Comparison of ENCODE assay signal across 29 cellular contexts in genomic region chr6:99415446-99415845, GRCh38.
"Had no signal": no experiment of that assay in that cellular context is flagged by ENCODE, and none has a peak within 500 bp of the region (broad histone marks: within the 10 kb centered on the region; RNA-seq: fewer than 3 reads in every experiment).

No MANE protein-coding gene starts in this region.

- FAIRE-seq: bronchial epithelial cell, endometrium, frontal cortex, keratinocyte had no signal

- H3K27me3 ChIP-seq: colonic mucosa, esophagus squamous epithelium, right lobe of liver, uterus had no signal

- H3K27ac Mint-ChIP-seq: activated CD8-positive, alpha-beta memory T cell treated with anti-CD3 and anti-CD28 coated beads, Interleukin-2, amount 10 ng/mL, durations not matched to agents 7 days and 5 days; activated CD8-positive, alpha-beta T cell treated with anti-CD3 and anti-CD28 coated beads, Interleukin-2, amount 10 ng/mL, durations not matched to agents 7 days and 5 days; activated naive CD4-positive, alpha-beta T cell treated with anti-CD3 and anti-CD28 coated beads, Interleukin-2, amount 10 ng/mL, durations not matched to agents 7 days and 5 days; stimulated activated effector memory CD8-positive, alpha-beta T cell treated with anti-CD3 and anti-CD28 coated beads, Interleukin-12 subunit alpha, Interleukin-12 subunit beta, amount 100 ng/mL, for 72 hours; stimulated activated naive CD8-positive, alpha-beta T cell treated with anti-CD3 and anti-CD28 coated beads, Interleukin-15, Interleukin-2, amounts not matched to agents 100 ng/mL and 50 ng/mL, for 24 hours; type B pancreatic cell had no signal

- DNase-seq: activated CD4-positive, alpha-beta T cell treated with anti-CD3 and anti-CD28 coated beads for 36 hours; activated CD4-positive, CD25-positive, alpha-beta regulatory T cell; activated CD8-positive, alpha-beta memory T cell treated with anti-CD3 and anti-CD28 coated beads, Interleukin-2, amount 10 ng/mL, durations not matched to agents 7 days and 5 days; activated CD8-positive, alpha-beta T cell treated with anti-CD3 and anti-CD28 coated beads, Interleukin-2, amount 10 ng/mL, durations not matched to agents 7 days and 5 days; activated effector memory CD4-positive, alpha-beta T cell treated with anti-CD3 and anti-CD28 coated beads, Interleukin-2, amount 50 U/mL, for 16 hours; activated naive CD4-positive, alpha-beta T cell treated with anti-CD3 and anti-CD28 coated beads, Interleukin-2, amount 10 ng/mL, durations not matched to agents 7 days and 5 days; anterior cingulate cortex; cerebellar nuclear complex; colonic mucosa; effector CD8-positive, alpha-beta T cell; esophagus squamous epithelium; left cardiac atrium; naive thymus-derived CD4-positive, alpha-beta T cell; nucleus accumbens; right lobe of liver; stimulated activated CD4-positive, alpha-beta T cell treated with anti-CD3 and anti-CD28 coated beads, Interleukin-4, amount 100 ng/mL, for 24 hours; uterus had no signal

- H3K4me3 ChIP-seq: colonic mucosa, esophagus squamous epithelium, right lobe of liver, skin epidermis, uterus had no signal

- H3K4me3 Mint-ChIP-seq: activated CD4-positive, alpha-beta T cell treated with anti-CD3 and anti-CD28 coated beads for 36 hours; activated CD8-positive, alpha-beta memory T cell treated with anti-CD3 and anti-CD28 coated beads, Interleukin-2, amount 10 ng/mL, durations not matched to agents 7 days and 5 days; activated CD8-positive, alpha-beta T cell treated with anti-CD3 and anti-CD28 coated beads, Interleukin-2, amount 10 ng/mL, durations not matched to agents 7 days and 5 days; activated naive CD4-positive, alpha-beta T cell treated with anti-CD3 and anti-CD28 coated beads, Interleukin-2, amount 10 ng/mL, durations not matched to agents 7 days and 5 days; mesothelial cell of epicardium; neural crest cell; stimulated activated effector memory CD8-positive, alpha-beta T cell treated with anti-CD3 and anti-CD28 coated beads, Interleukin-12 subunit alpha, Interleukin-12 subunit beta, amount 100 ng/mL, for 72 hours; stimulated activated naive CD8-positive, alpha-beta T cell treated with anti-CD3 and anti-CD28 coated beads, Interleukin-15, Interleukin-2, amounts not matched to agents 100 ng/mL and 50 ng/mL, for 24 hours; type B pancreatic cell had no signal

- H3K9me3 Mint-ChIP-seq: activated naive CD4-positive, alpha-beta T cell treated with anti-CD3 and anti-CD28 coated beads, Interleukin-2, amount 10 ng/mL, durations not matched to agents 7 days and 5 days; mesothelial cell of epicardium; naive thymus-derived CD4-positive, alpha-beta T cell; neural crest cell; stimulated activated effector memory CD8-positive, alpha-beta T cell treated with anti-CD3 and anti-CD28 coated beads, Interleukin-12 subunit alpha, Interleukin-12 subunit beta, amount 100 ng/mL, for 72 hours; stimulated activated naive CD8-positive, alpha-beta T cell treated with anti-CD3 and anti-CD28 coated beads, Interleukin-15, Interleukin-2, amounts not matched to agents 100 ng/mL and 50 ng/mL, for 24 hours; type B pancreatic cell had no signal

- H3K9ac ChIP-seq: parathyroid adenoma had no signal

- H3K4me1 ChIP-seq: colonic mucosa had no signal

- H2AFZ ChIP-seq: parathyroid adenoma had no signal

- H3K27me3 Mint-ChIP-seq: activated CD4-positive, alpha-beta T cell treated with anti-CD3 and anti-CD28 coated beads for 36 hours; activated CD8-positive, alpha-beta memory T cell treated with anti-CD3 and anti-CD28 coated beads, Interleukin-2, amount 10 ng/mL, durations not matched to agents 7 days and 5 days; activated naive CD4-positive, alpha-beta T cell treated with anti-CD3 and anti-CD28 coated beads, Interleukin-2, amount 10 ng/mL, durations not matched to agents 7 days and 5 days; naive thymus-derived CD4-positive, alpha-beta T cell; stimulated activated naive CD8-positive, alpha-beta T cell treated with anti-CD3 and anti-CD28 coated beads, Interleukin-15, Interleukin-2, amounts not matched to agents 100 ng/mL and 50 ng/mL, for 24 hours; type B pancreatic cell had no signal

- ATAC-seq: activated CD4-positive, alpha-beta T cell treated with anti-CD3 and anti-CD28 coated beads for 36 hours; activated CD8-positive, alpha-beta memory T cell treated with anti-CD3 and anti-CD28 coated beads, Interleukin-2, amount 10 ng/mL, durations not matched to agents 7 days and 5 days; activated CD8-positive, alpha-beta T cell treated with anti-CD3 and anti-CD28 coated beads, Interleukin-2, amount 10 ng/mL, durations not matched to agents 7 days and 5 days; left cardiac atrium; naive thymus-derived CD4-positive, alpha-beta T cell; right lobe of liver; stimulated activated effector memory CD8-positive, alpha-beta T cell treated with anti-CD3 and anti-CD28 coated beads, Interleukin-12 subunit alpha, Interleukin-12 subunit beta, amount 100 ng/mL, for 72 hours had no signal

- H3K27ac ChIP-seq: colonic mucosa, epithelial cell of prostate, esophagus squamous epithelium, parathyroid adenoma, right lobe of liver, skin epidermis, uterus had no signal
